In the genomic region with DNA sequence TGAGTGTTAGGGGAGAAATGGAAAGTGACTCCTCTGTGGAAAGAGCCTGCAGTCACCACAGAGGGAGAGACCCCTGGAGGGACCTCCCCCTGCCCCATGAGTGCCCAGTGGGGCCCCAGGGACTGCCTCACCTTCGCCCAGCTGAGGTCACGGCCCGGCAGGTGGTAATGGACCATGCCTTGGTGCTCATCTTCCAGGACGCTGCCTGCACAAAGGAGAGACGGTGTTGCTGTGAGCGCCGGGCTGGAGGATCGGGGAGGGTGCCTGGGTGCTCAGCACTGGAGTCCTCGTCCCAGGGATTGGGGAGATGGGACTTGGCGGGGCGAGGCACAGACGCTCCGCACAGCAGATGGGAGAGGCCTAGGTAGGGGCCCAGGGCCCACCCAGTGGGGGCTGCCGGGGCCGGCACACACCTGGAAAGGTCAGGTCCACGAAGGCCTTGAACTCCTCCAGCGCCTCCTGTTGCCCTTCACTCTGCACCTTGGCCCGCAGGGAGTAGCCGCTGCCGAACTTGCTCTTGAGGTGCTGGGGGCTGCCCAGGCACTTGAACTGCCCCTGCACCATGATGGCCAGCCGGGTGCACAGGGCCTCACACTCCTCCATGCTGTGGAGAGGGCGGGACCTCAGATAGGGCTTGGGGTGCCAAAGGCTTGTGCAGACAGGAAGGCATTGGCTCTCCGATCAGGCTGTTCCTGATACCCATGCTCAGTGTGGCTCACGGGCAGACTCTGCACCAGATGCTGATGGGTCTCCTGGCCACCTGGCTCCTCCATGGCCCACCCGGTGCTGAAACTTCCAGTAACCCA, we compare ENCODE assay signal across 15 cellular contexts. TPM values are rescaled to one million over a fixed set of nuclear protein-coding genes. Genes with fewer than 3 reads are reported as not detected.
DNase-seq lines count a peak whose midpoint lies in the region; ATAC-seq, FAIRE-seq and TF ChIP-seq lines count a peak whose summit lies in the region.
"Had no signal": no experiment of that assay in that cellular context is flagged by ENCODE, and none has a peak within 500 bp of the region (broad histone marks: within the 10 kb centered on the region; RNA-seq: fewer than 3 reads in every experiment).

No MANE protein-coding gene starts in this region.

- no peak overlapping the region for H3K9ac ChIP-seq in HepG2 (ENCODE audit: insufficient read depth, low read depth, low read length)
- no peak overlapping the region for H3K9ac ChIP-seq in trophoblast cell (ENCODE audit: low read length)

- no peak overlapping the region for H4K8ac ChIP-seq in trophoblast cell (ENCODE audit: low read depth, low read length)

- H3K27ac ChIP-seq in WERI-Rb-1 (peak overlapping the region; percentile 87), HepG2 (ENCODE audit: extremely low read length, insufficient read depth, low read length) (no peak overlapping the region), trophoblast cell (ENCODE audit: low read depth, low read length) (no peak overlapping the region)

- DNase-seq in Right ventricle myocardium superior (peak; percentile 34), left ventricle myocardium superior (no peak), WERI-Rb-1 (no peak), HepG2 (ENCODE audit: low spot score) (no peak), trophoblast cell (no peak), Ammon's horn (ENCODE audit: low spot score) (no peak), GF-D8 (lab: John Stamatoyannopoulos, UW) (no peak), inferior parietal cortex (ENCODE audit: extremely low spot score) (no peak)
- DNase-seq: C1 segment of cervical spinal cord; Calu3; CD4-positive, alpha-beta T cell; DMS79 had no signal

- no peak overlapping the region for H3K4ac ChIP-seq in trophoblast cell (ENCODE audit: low read depth, low read length)

- no peak for TF ChIP-seq RAD21 in HepG2 (CRISPR knock-in tag; IDR thresholded peaks at IDR 0.05)

- in situ Hi-C loops in HepG2 (cut with HindIII; ENCODE audit: extremely low pct_ligation_motif_present, low pct_unique_long_range_greater_than_20kb) = no loop called here

- intact Hi-C loops in Right ventricle myocardium superior (cut with DNase I) = no loop called here
- intact Hi-C loops in left ventricle myocardium superior (cut with micrococcal nuclease) = no loop called here
- intact Hi-C loops in HepG2 (cut with micrococcal nuclease; ENCODE audit: unreplicated experiment) = no loop called here

- no peak for FAIRE-seq in HepG2 (lab: Jason Lieb, UNC)
- FAIRE-seq: GM12891, HTR-8/SVneo had no signal

- H3K4me2 ChIP-seq in HepG2 (ENCODE audit: low read depth, low read length) = peak overlapping the region; percentile 23; the same call in 1 of the 2 replicates
- no peak overlapping the region for H3K4me2 ChIP-seq in trophoblast cell (ENCODE audit: low read length)
- H3K4me2 ChIP-seq: GM23338 had no signal

- WGBS in HepG2 (ENCODE audit: low lambda C conversion rate) = 21% methylated on average over 8 of the region's 25 CpGs
- whole genome bisulfite sequencing in trophoblast cell (ENCODE audit: extremely low coverage, insufficient coverage, insufficient read length) = no CpG with 5 or more reads among the region's 25 CpGs

- ATAC-seq in Right ventricle myocardium superior (ENCODE audit: poor library complexity) = no peak
- ATAC-seq in left ventricle myocardium superior = no peak
- peak; percentile 16 for ATAC-seq in HepG2

- H2AFZ ChIP-seq in HepG2 (ENCODE audit: low read length) = no peak overlapping the region
- no peak overlapping the region for H2AFZ ChIP-seq in trophoblast cell (ENCODE audit: insufficient read depth, low read length, poor library complexity)
- H2AFZ ChIP-seq: GM23338 had no signal

- no peak overlapping the region for H3K18ac ChIP-seq in trophoblast cell (ENCODE audit: low read length)

- peaks cover 27% of the 10 kb centered on the region; the same call in 1 of the 2 replicates for H3K4me1 ChIP-seq in HepG2 (ENCODE audit: insufficient read depth, low read length)
- H3K4me1 ChIP-seq in trophoblast cell (ENCODE audit: control insufficient read depth in 1 of 2, insufficient read depth in 2 of 2, low read length in 2 of 2) = no peaks in the 10 kb centered on the region

- H3K36me3 ChIP-seq in WERI-Rb-1 = peaks cover 43% of the 10 kb centered on the region
- no peaks in the 10 kb centered on the region for H3K36me3 ChIP-seq in HepG2 (replicated peaks in 1 of 2; ENCODE audit: control insufficient read depth in 1 of 2, insufficient read depth in 2 of 2, low read length in 2 of 2)
- no peaks in the 10 kb centered on the region for H3K36me3 ChIP-seq in trophoblast cell (ENCODE audit: control insufficient read depth in 1 of 2, insufficient read depth in 2 of 2, low read length in 2 of 2)

- no peaks in the 10 kb centered on the region for H3K79me1 ChIP-seq in trophoblast cell (ENCODE audit: low read length)

- TF ChIP-seq EP300 in HepG2 (IDR thresholded peaks at IDR 0.05; ENCODE audit: low read depth in 2 of 2, low read length in 2 of 2) (no peak), HepG2 (CRISPR knock-in tag; IDR thresholded peaks at IDR 0.05; ENCODE audit: borderline replicate concordance) (no peak)

- H3K79me2 ChIP-seq in HepG2 (ENCODE audit: insufficient read depth, low read length) (no peaks in the 10 kb centered on the region), trophoblast cell (ENCODE audit: control insufficient read depth, insufficient read depth, low read length, poor library complexity) (no peaks in the 10 kb centered on the region)

- no peak overlapping the region for H4K12ac ChIP-seq in trophoblast cell (ENCODE audit: low read depth, low read length)

- TF ChIP-seq POLR2A in HepG2 (IDR thresholded peaks at IDR 0.05; ENCODE audit: insufficient read depth in 1 of 2, low read depth in 2 of 2, low read length in 2 of 2) = no peak

- POLR2A ChIA-PET in HepG2 (lab: Yijun Ruan, JAX) = interaction anchor here (1.5 kb wide), 1 partner anchor 26 kb away, joined by 4 read pairs; a partner anchor contains a TSS

- H3K9me3 ChIP-seq in WERI-Rb-1 (ENCODE audit: severe bottlenecking) (no peaks in the 10 kb centered on the region), HepG2 (ENCODE audit: low read length) (no peaks in the 10 kb centered on the region), trophoblast cell (ENCODE audit: insufficient read depth, low read depth, low read length) (no peaks in the 10 kb centered on the region)

- no peak overlapping the region for H3K23ac ChIP-seq in trophoblast cell (ENCODE audit: low read length)

- no peak overlapping the region for H2BK5ac ChIP-seq in trophoblast cell (ENCODE audit: low read depth, low read length, poor library complexity)

- no peak overlapping the region for H4K91ac ChIP-seq in trophoblast cell (ENCODE audit: low read depth, low read length)

- no TSS peak for BruUV-seq in HepG2 (replicated peaks; lab: Mats Ljungman, UMichigan)

- H3K27me3 ChIP-seq in WERI-Rb-1 (ENCODE audit: insufficient read depth, low read depth, severe bottlenecking) (no peaks in the 10 kb centered on the region), HepG2 (ENCODE audit: control insufficient read depth in 1 of 2, insufficient read depth in 2 of 2, low read length in 2 of 2) (peaks cover 22 to 63% of the 10 kb centered on the region in 2 experiments), trophoblast cell (ENCODE audit: insufficient read depth, low read length) (no peaks in the 10 kb centered on the region)

- CTCF ChIA-PET in HepG2 (lab: Yijun Ruan, JAX; ENCODE audit: low intra/inter-chr PET ratio, low total read pairs) = no interaction called here

- H3K14ac ChIP-seq in trophoblast cell (ENCODE audit: low read length) = no peak overlapping the region

- no peak overlapping the region for H2BK12ac ChIP-seq in trophoblast cell (ENCODE audit: low read length)

- no peaks in the 10 kb centered on the region for H4K20me1 ChIP-seq in HepG2 (ENCODE audit: insufficient read depth, low read length)

- TF ChIP-seq CTCF in WERI-Rb-1 (IDR thresholded peaks at IDR 0.05; ENCODE audit: low read depth, low read length) (no peak), HepG2 (CRISPR knock-in tag; IDR thresholded peaks at IDR 0.05) (no peak)

- H3K4me3 ChIP-seq in WERI-Rb-1 (ENCODE audit: low read depth, low read length) (no peak overlapping the region), HepG2 (replicated peaks in 1 of 3; ENCODE audit: insufficient read depth in 1 of 3, low read depth in 2 of 3, low read length in 3 of 3) (no peak overlapping the region; a peak in 1 of 6 replicates), trophoblast cell (ENCODE audit: low read depth, low read length) (peak overlapping the region; percentile 30)
- H3K4me3 ChIP-seq: GM23338 had no signal

- H2AK5ac ChIP-seq in trophoblast cell (ENCODE audit: low read length) = no peak overlapping the region

- no peak overlapping the region for H2BK120ac ChIP-seq in trophoblast cell (ENCODE audit: insufficient read depth, low read length, poor library complexity)

RNA-seq across cellular contexts. Expression of a gene that starts 9.7 kb away (rescaled TPM):
- 109 TPM for total RNA-seq in Right ventricle myocardium superior
- total RNA-seq in left ventricle myocardium superior = 113 TPM
- total RNA-seq in HepG2 (2016; rRNA removed; fragmentation: Illumina TruSeq; extraction: Trizol) = 126 and 127 TPM in 2 replicates
- total RNA-seq in HepG2 (2016; cell fraction: cytosol; rRNA removed; fragmentation: Illumina TruSeq; extraction: Trizol; ENCODE audit: low read depth) = 107 and 119 TPM in 2 replicates
- total RNA-seq in HepG2 (2016; cell fraction: insoluble cytoplasmic fraction; rRNA removed; fragmentation: Illumina TruSeq; extraction: Trizol) = 112 and 126 TPM in 2 replicates
- 166 and 205 TPM in 2 replicates for total RNA-seq in HepG2 (2016; cell fraction: membrane; rRNA removed; fragmentation: Illumina TruSeq; extraction: Trizol)
- total RNA-seq in HepG2 (2016; cell fraction: nucleus; rRNA removed; fragmentation: Illumina TruSeq; extraction: Trizol) = 68.5 and 74.4 TPM in 2 replicates
- polyA plus RNA-seq in HepG2 (2011; rRNA removed) = 124 and 133 TPM in 2 replicates
- polyA plus RNA-seq in HepG2 (2011; cell fraction: cytosol; rRNA removed) = 158 and 199 TPM in 2 replicates
- polyA plus RNA-seq in HepG2 (2011; cell fraction: nucleus; rRNA removed) = 131 and 132 TPM in 2 replicates
- polyA plus RNA-seq in HepG2 (2012) = 112 and 128 TPM in 2 replicates
- polyA plus RNA-seq in HepG2 (2016; cell fraction: cytosol; fragmentation: Illumina TruSeq; extraction: Trizol; ENCODE audit: low read depth) = 93.4 and 128 TPM in 2 replicates
- polyA plus RNA-seq in HepG2 (2016; cell fraction: insoluble cytoplasmic fraction; fragmentation: Illumina TruSeq; extraction: Trizol; ENCODE audit: low read depth) = 156 and 204 TPM in 2 replicates
- 175 and 195 TPM in 2 replicates for polyA plus RNA-seq in HepG2 (2016; cell fraction: membrane; fragmentation: Illumina TruSeq; extraction: Trizol; ENCODE audit: low read depth)
- polyA plus RNA-seq in HepG2 (2016; cell fraction: nucleus; fragmentation: Illumina TruSeq; extraction: Trizol; ENCODE audit: insufficient read depth, low read depth) = 161 and 166 TPM in 2 replicates
- 166 and 194 TPM in 2 replicates for polyA minus RNA-seq in HepG2 (2011; rRNA and poly(A)+ RNA removed; ENCODE audit: low replicate concordance)
- 58.7 and 73.6 TPM in 2 replicates for polyA minus RNA-seq in HepG2 (2011; cell fraction: cytosol; rRNA and poly(A)+ RNA removed)
- 82.8 and 98.0 TPM in 2 replicates for polyA minus RNA-seq in HepG2 (2011; cell fraction: nucleus; rRNA and poly(A)+ RNA removed)
- 189 TPM in 2 replicates for polyA plus RNA-seq in trophoblast cell (2013)

RNA-seq across cellular contexts. Expression of a gene that starts 26.3 kb away (rescaled TPM):
- total RNA-seq in Right ventricle myocardium superior = 215 TPM
- total RNA-seq in left ventricle myocardium superior = 225 TPM
- total RNA-seq in HepG2 (2016; rRNA removed; fragmentation: Illumina TruSeq; extraction: Trizol) = 73.8 and 82.0 TPM in 2 replicates
- total RNA-seq in HepG2 (2016; cell fraction: cytosol; rRNA removed; fragmentation: Illumina TruSeq; extraction: Trizol; ENCODE audit: low read depth) = 44.2 and 54.8 TPM in 2 replicates
- total RNA-seq in HepG2 (2016; cell fraction: insoluble cytoplasmic fraction; rRNA removed; fragmentation: Illumina TruSeq; extraction: Trizol) = 75.0 and 87.4 TPM in 2 replicates
- 72.9 and 79.9 TPM in 2 replicates for total RNA-seq in HepG2 (2016; cell fraction: membrane; rRNA removed; fragmentation: Illumina TruSeq; extraction: Trizol)
- total RNA-seq in HepG2 (2016; cell fraction: nucleus; rRNA removed; fragmentation: Illumina TruSeq; extraction: Trizol) = 36.0 and 44.8 TPM in 2 replicates
- 102 and 117 TPM in 2 replicates for polyA plus RNA-seq in HepG2 (2011; rRNA removed)
- 92.8 and 162 TPM in 2 replicates for polyA plus RNA-seq in HepG2 (2011; cell fraction: cytosol; rRNA removed)
- polyA plus RNA-seq in HepG2 (2011; cell fraction: nucleus; rRNA removed) = 91.6 and 93.8 TPM in 2 replicates
- polyA plus RNA-seq in HepG2 (2012) = 64.9 and 71.4 TPM in 2 replicates
- polyA plus RNA-seq in HepG2 (2016; cell fraction: cytosol; fragmentation: Illumina TruSeq; extraction: Trizol; ENCODE audit: low read depth) = 65.1 and 77.0 TPM in 2 replicates
- polyA plus RNA-seq in HepG2 (2016; cell fraction: insoluble cytoplasmic fraction; fragmentation: Illumina TruSeq; extraction: Trizol; ENCODE audit: low read depth) = 81.7 and 86.2 TPM in 2 replicates
- polyA plus RNA-seq in HepG2 (2016; cell fraction: membrane; fragmentation: Illumina TruSeq; extraction: Trizol; ENCODE audit: low read depth) = 77.8 and 83.0 TPM in 2 replicates
- 91.3 and 94.3 TPM in 2 replicates for polyA plus RNA-seq in HepG2 (2016; cell fraction: nucleus; fragmentation: Illumina TruSeq; extraction: Trizol; ENCODE audit: insufficient read depth, low read depth)
- 56.0 and 57.4 TPM in 2 replicates for polyA minus RNA-seq in HepG2 (2011; rRNA and poly(A)+ RNA removed; ENCODE audit: low replicate concordance)
- polyA minus RNA-seq in HepG2 (2011; cell fraction: cytosol; rRNA and poly(A)+ RNA removed) = 29.4 and 32.4 TPM in 2 replicates
- 20.0 and 23.1 TPM in 2 replicates for polyA minus RNA-seq in HepG2 (2011; cell fraction: nucleus; rRNA and poly(A)+ RNA removed)
- 41.1 and 43.5 TPM in 2 replicates for polyA plus RNA-seq in trophoblast cell (2013)

RNA-seq across cellular contexts. Expression of a gene that starts 41.4 kb away (rescaled TPM):
- total RNA-seq in Right ventricle myocardium superior (0.35 TPM), left ventricle myocardium superior (0.47 TPM), HepG2 (2016; rRNA removed; fragmentation: Illumina TruSeq; extraction: Trizol) (0.11 and 0.44 TPM in 2 replicates)
- 0.18 and 0.30 TPM in 2 replicates for total RNA-seq in HepG2 (2016; cell fraction: cytosol; rRNA removed; fragmentation: Illumina TruSeq; extraction: Trizol; ENCODE audit: low read depth)
- 0.45 TPM in 1 of 2 replicates, not detected in the other for total RNA-seq in HepG2 (2016; cell fraction: insoluble cytoplasmic fraction; rRNA removed; fragmentation: Illumina TruSeq; extraction: Trizol)
- total RNA-seq in HepG2 (2016; cell fraction: membrane; rRNA removed; fragmentation: Illumina TruSeq; extraction: Trizol) = 0.09 and 0.24 TPM in 2 replicates
- 0.65 and 0.85 TPM in 2 replicates for total RNA-seq in HepG2 (2016; cell fraction: nucleus; rRNA removed; fragmentation: Illumina TruSeq; extraction: Trizol)
- polyA plus RNA-seq in HepG2 (2011; rRNA removed) = 0.50 and 1.2 TPM in 2 replicates
- 0.12 and 0.42 TPM in 2 replicates for polyA plus RNA-seq in HepG2 (2011; cell fraction: cytosol; rRNA removed)
- polyA plus RNA-seq in HepG2 (2011; cell fraction: nucleus; rRNA removed) = 11.0 and 14.4 TPM in 2 replicates
- polyA plus RNA-seq in HepG2 (2012) = 0.50 and 0.95 TPM in 2 replicates
- 0.25 and 0.43 TPM in 2 replicates for polyA plus RNA-seq in HepG2 (2016; cell fraction: cytosol; fragmentation: Illumina TruSeq; extraction: Trizol; ENCODE audit: low read depth)
- polyA plus RNA-seq in HepG2 (2016; cell fraction: insoluble cytoplasmic fraction; fragmentation: Illumina TruSeq; extraction: Trizol; ENCODE audit: low read depth) = not detected in 2 replicates
- 0.29 and 0.42 TPM in 2 replicates for polyA plus RNA-seq in HepG2 (2016; cell fraction: membrane; fragmentation: Illumina TruSeq; extraction: Trizol; ENCODE audit: low read depth)
- 1.3 and 2.4 TPM in 2 replicates for polyA plus RNA-seq in HepG2 (2016; cell fraction: nucleus; fragmentation: Illumina TruSeq; extraction: Trizol; ENCODE audit: insufficient read depth, low read depth)
- 0.52 and 1.6 TPM in 2 replicates for polyA minus RNA-seq in HepG2 (2011; rRNA and poly(A)+ RNA removed; ENCODE audit: low replicate concordance)
- not detected in 2 replicates for polyA minus RNA-seq in HepG2 (2011; cell fraction: cytosol; rRNA and poly(A)+ RNA removed)
- 1.4 and 2.4 TPM in 2 replicates for polyA minus RNA-seq in HepG2 (2011; cell fraction: nucleus; rRNA and poly(A)+ RNA removed)
- polyA plus RNA-seq in trophoblast cell (2013) = 0.31 and 0.41 TPM in 2 replicates
- total RNA-seq: GM23338 had no signal

RNA-seq across cellular contexts. Expression of a gene that starts 54.3 kb away (rescaled TPM):
- total RNA-seq in Right ventricle myocardium superior = 13.6 TPM
- 14.2 TPM for total RNA-seq in left ventricle myocardium superior
- total RNA-seq in HepG2 (2016; rRNA removed; fragmentation: Illumina TruSeq; extraction: Trizol) = 10.3 and 19.5 TPM in 2 replicates
- total RNA-seq in HepG2 (2016; cell fraction: cytosol; rRNA removed; fragmentation: Illumina TruSeq; extraction: Trizol; ENCODE audit: low read depth) = 6.9 and 8.8 TPM in 2 replicates
- total RNA-seq in HepG2 (2016; cell fraction: insoluble cytoplasmic fraction; rRNA removed; fragmentation: Illumina TruSeq; extraction: Trizol) = 8.9 and 20.8 TPM in 2 replicates
- total RNA-seq in HepG2 (2016; cell fraction: membrane; rRNA removed; fragmentation: Illumina TruSeq; extraction: Trizol) = 6.0 TPM in 2 replicates
- total RNA-seq in HepG2 (2016; cell fraction: nucleus; rRNA removed; fragmentation: Illumina TruSeq; extraction: Trizol) = 24.2 and 28.6 TPM in 2 replicates
- polyA plus RNA-seq in HepG2 (2011; rRNA removed) = 13.8 and 17.2 TPM in 2 replicates
- 6.1 and 10.8 TPM in 2 replicates for polyA plus RNA-seq in HepG2 (2011; cell fraction: cytosol; rRNA removed)
- 151 and 202 TPM in 2 replicates for polyA plus RNA-seq in HepG2 (2011; cell fraction: nucleus; rRNA removed)
- 6.8 and 6.9 TPM in 2 replicates for polyA plus RNA-seq in HepG2 (2012)
- 3.5 and 3.6 TPM in 2 replicates for polyA plus RNA-seq in HepG2 (2016; cell fraction: cytosol; fragmentation: Illumina TruSeq; extraction: Trizol; ENCODE audit: low read depth)
- 8.4 and 9.9 TPM in 2 replicates for polyA plus RNA-seq in HepG2 (2016; cell fraction: insoluble cytoplasmic fraction; fragmentation: Illumina TruSeq; extraction: Trizol; ENCODE audit: low read depth)
- polyA plus RNA-seq in HepG2 (2016; cell fraction: membrane; fragmentation: Illumina TruSeq; extraction: Trizol; ENCODE audit: low read depth) = 4.8 and 5.0 TPM in 2 replicates
- 55.1 and 57.6 TPM in 2 replicates for polyA plus RNA-seq in HepG2 (2016; cell fraction: nucleus; fragmentation: Illumina TruSeq; extraction: Trizol; ENCODE audit: insufficient read depth, low read depth)
- polyA minus RNA-seq in HepG2 (2011; rRNA and poly(A)+ RNA removed; ENCODE audit: low replicate concordance) = 14.4 and 15.9 TPM in 2 replicates
- polyA minus RNA-seq in HepG2 (2011; cell fraction: cytosol; rRNA and poly(A)+ RNA removed) = 6.6 and 9.1 TPM in 2 replicates
- polyA minus RNA-seq in HepG2 (2011; cell fraction: nucleus; rRNA and poly(A)+ RNA removed) = 18.3 and 20.5 TPM in 2 replicates
- 11.3 and 12.5 TPM in 2 replicates for polyA plus RNA-seq in trophoblast cell (2013)
